Comparison of ENCODE assay signal across 1 cellular context in the genomic region with DNA sequence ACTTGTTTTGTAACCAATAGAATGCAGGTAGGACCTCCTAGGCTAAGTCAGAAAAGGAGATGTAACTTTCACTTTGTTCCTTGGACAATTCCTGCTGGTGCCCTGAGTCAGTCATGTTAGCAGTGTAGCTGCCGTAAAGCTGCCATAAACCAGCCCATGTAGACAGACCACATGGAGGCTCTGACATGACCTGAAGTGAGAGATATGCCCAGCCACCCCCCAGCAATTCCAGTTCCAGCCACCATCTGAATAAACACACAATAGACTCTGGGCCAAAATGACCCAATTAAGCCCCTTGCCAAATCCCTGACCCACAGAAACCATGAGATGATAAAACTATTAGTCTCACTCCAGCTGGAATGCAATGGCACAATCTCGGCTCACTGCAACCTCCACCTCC.
TF ChIP-seq lines count a peak whose summit lies in the region.

No MANE protein-coding gene starts in this region.

TF ChIP-seq in K562, 482 proteins besides CTCF, POLR2A, EP300 and RAD21 (continued from another document):
- TF ChIP-seq, protein P1, sequence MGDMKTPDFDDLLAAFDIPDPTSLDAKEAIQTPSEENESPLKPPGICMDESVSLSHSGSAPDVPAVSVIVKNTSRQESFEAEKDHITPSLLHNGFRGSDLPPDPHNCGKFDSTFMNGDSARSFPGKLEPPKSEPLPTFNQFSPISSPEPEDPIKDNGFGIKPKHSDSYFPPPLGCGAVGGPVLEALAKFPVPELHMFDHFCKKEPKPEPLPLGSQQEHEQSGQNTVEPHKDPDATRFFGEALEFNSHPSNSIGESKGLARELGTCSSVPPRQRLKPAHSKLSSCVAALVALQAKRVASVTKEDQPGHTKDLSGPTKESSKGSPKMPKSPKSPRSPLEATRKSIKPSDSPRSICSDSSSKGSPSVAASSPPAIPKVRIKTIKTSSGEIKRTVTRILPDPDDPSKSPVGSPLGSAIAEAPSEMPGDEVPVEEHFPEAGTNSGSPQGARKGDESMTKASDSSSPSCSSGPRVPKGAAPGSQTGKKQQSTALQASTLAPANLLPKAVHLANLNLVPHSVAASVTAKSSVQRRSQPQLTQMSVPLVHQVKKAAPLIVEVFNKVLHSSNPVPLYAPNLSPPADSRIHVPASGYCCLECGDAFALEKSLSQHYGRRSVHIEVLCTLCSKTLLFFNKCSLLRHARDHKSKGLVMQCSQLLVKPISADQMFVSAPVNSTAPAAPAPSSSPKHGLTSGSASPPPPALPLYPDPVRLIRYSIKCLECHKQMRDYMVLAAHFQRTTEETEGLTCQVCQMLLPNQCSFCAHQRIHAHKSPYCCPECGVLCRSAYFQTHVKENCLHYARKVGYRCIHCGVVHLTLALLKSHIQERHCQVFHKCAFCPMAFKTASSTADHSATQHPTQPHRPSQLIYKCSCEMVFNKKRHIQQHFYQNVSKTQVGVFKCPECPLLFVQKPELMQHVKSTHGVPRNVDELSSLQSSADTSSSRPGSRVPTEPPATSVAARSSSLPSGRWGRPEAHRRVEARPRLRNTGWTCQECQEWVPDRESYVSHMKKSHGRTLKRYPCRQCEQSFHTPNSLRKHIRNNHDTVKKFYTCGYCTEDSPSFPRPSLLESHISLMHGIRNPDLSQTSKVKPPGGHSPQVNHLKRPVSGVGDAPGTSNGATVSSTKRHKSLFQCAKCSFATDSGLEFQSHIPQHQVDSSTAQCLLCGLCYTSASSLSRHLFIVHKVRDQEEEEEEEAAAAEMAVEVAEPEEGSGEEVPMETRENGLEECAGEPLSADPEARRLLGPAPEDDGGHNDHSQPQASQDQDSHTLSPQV (IDR thresholded peaks at IDR 0.05), result no peak
- TF ChIP-seq MAFF (IDR thresholded peaks at IDR 0.05; ENCODE audit: low read length), result no peak
- TF ChIP-seq, protein P2, sequence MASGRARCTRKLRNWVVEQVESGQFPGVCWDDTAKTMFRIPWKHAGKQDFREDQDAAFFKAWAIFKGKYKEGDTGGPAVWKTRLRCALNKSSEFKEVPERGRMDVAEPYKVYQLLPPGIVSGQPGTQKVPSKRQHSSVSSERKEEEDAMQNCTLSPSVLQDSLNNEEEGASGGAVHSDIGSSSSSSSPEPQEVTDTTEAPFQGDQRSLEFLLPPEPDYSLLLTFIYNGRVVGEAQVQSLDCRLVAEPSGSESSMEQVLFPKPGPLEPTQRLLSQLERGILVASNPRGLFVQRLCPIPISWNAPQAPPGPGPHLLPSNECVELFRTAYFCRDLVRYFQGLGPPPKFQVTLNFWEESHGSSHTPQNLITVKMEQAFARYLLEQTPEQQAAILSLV (tag; IDR thresholded peaks at IDR 0.05), result no peak
- no peak for TF ChIP-seq ZNF124 (CRISPR knock-in tag; IDR thresholded peaks at IDR 0.05)
- TF ChIP-seq, protein P3, sequence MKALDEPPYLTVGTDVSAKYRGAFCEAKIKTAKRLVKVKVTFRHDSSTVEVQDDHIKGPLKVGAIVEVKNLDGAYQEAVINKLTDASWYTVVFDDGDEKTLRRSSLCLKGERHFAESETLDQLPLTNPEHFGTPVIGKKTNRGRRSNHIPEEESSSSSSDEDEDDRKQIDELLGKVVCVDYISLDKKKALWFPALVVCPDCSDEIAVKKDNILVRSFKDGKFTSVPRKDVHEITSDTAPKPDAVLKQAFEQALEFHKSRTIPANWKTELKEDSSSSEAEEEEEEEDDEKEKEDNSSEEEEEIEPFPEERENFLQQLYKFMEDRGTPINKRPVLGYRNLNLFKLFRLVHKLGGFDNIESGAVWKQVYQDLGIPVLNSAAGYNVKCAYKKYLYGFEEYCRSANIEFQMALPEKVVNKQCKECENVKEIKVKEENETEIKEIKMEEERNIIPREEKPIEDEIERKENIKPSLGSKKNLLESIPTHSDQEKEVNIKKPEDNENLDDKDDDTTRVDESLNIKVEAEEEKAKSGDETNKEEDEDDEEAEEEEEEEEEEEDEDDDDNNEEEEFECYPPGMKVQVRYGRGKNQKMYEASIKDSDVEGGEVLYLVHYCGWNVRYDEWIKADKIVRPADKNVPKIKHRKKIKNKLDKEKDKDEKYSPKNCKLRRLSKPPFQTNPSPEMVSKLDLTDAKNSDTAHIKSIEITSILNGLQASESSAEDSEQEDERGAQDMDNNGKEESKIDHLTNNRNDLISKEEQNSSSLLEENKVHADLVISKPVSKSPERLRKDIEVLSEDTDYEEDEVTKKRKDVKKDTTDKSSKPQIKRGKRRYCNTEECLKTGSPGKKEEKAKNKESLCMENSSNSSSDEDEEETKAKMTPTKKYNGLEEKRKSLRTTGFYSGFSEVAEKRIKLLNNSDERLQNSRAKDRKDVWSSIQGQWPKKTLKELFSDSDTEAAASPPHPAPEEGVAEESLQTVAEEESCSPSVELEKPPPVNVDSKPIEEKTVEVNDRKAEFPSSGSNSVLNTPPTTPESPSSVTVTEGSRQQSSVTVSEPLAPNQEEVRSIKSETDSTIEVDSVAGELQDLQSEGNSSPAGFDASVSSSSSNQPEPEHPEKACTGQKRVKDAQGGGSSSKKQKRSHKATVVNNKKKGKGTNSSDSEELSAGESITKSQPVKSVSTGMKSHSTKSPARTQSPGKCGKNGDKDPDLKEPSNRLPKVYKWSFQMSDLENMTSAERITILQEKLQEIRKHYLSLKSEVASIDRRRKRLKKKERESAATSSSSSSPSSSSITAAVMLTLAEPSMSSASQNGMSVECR (CRISPR knock-in tag; IDR thresholded peaks at IDR 0.05), result no peak
- TF ChIP-seq, protein P4, sequence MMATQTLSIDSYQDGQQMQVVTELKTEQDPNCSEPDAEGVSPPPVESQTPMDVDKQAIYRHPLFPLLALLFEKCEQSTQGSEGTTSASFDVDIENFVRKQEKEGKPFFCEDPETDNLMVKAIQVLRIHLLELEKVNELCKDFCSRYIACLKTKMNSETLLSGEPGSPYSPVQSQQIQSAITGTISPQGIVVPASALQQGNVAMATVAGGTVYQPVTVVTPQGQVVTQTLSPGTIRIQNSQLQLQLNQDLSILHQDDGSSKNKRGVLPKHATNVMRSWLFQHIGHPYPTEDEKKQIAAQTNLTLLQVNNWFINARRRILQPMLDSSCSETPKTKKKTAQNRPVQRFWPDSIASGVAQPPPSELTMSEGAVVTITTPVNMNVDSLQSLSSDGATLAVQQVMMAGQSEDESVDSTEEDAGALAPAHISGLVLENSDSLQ (IDR thresholded peaks at IDR 0.05), result peak; percentile 20; the same call in 1 of the 2 replicates
- TF ChIP-seq, protein P5, sequence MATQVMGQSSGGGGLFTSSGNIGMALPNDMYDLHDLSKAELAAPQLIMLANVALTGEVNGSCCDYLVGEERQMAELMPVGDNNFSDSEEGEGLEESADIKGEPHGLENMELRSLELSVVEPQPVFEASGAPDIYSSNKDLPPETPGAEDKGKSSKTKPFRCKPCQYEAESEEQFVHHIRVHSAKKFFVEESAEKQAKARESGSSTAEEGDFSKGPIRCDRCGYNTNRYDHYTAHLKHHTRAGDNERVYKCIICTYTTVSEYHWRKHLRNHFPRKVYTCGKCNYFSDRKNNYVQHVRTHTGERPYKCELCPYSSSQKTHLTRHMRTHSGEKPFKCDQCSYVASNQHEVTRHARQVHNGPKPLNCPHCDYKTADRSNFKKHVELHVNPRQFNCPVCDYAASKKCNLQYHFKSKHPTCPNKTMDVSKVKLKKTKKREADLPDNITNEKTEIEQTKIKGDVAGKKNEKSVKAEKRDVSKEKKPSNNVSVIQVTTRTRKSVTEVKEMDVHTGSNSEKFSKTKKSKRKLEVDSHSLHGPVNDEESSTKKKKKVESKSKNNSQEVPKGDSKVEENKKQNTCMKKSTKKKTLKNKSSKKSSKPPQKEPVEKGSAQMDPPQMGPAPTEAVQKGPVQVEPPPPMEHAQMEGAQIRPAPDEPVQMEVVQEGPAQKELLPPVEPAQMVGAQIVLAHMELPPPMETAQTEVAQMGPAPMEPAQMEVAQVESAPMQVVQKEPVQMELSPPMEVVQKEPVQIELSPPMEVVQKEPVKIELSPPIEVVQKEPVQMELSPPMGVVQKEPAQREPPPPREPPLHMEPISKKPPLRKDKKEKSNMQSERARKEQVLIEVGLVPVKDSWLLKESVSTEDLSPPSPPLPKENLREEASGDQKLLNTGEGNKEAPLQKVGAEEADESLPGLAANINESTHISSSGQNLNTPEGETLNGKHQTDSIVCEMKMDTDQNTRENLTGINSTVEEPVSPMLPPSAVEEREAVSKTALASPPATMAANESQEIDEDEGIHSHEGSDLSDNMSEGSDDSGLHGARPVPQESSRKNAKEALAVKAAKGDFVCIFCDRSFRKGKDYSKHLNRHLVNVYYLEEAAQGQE (CRISPR knock-in tag; IDR thresholded peaks at IDR 0.05; ENCODE audit: low read depth), result no peak
- no peak for TF ChIP-seq PPARD (CRISPR knock-in tag; IDR thresholded peaks at IDR 0.05)
- peak; percentile 19; the same call in 1 of the 2 replicates for TF ChIP-seq CBFA2T3 (IDR thresholded peaks at IDR 0.05)
